Comparison of ENCODE assay signal across 1 cellular context in genomic region chr12:56188116-56188785, GRCh38.
TF ChIP-seq lines count a peak whose summit lies in the region.

No MANE protein-coding gene starts in this region.

TF ChIP-seq in H1, 55 proteins besides CTCF, POLR2A, EP300 and RAD21:
- TF ChIP-seq SIX5 (IDR thresholded peaks at IDR 0.05; ENCODE audit: low read depth, low read length) (no peak), JUN (IDR thresholded peaks at IDR 0.05; ENCODE audit: low read depth, low read length) (no peak), CREB1 (IDR thresholded peaks at IDR 0.05) (no peak), GTF2F1 (IDR thresholded peaks at IDR 0.05; ENCODE audit: borderline replicate concordance, low read depth, low read length) (no peak), BACH1 (IDR thresholded peaks at IDR 0.05; ENCODE audit: low read length) (no peak), JUND (IDR thresholded peaks at IDR 0.05; ENCODE audit: low read length) (no peak), TEAD4 (IDR thresholded peaks at IDR 0.05; ENCODE audit: low read depth, low read length) (no peak), TAF7 (optimal IDR thresholded peaks at IDR 0.05; ENCODE audit: borderline replicate concordance, low read depth, low read length) (no peak), CBX8 (IDR thresholded peaks at IDR 0.05; ENCODE audit: borderline replicate concordance, low read depth, low read length) (no peak), TCF12 (IDR thresholded peaks at IDR 0.05; ENCODE audit: low read depth, low read length) (no peak), POU5F1 (IDR thresholded peaks at IDR 0.05; ENCODE audit: low read depth, low read length) (no peak), GABPA (IDR thresholded peaks at IDR 0.05; ENCODE audit: borderline replicate concordance, insufficient read depth, low read length) (no peak), EGR1 (IDR thresholded peaks at IDR 0.05; ENCODE audit: borderline replicate concordance, low read depth, low read length) (no peak), CHD2 (IDR thresholded peaks at IDR 0.05; ENCODE audit: low read length) (no peak), FOSL1 (IDR thresholded peaks at IDR 0.05; ENCODE audit: insufficient read depth, low read depth, low read length) (no peak), SP4 (IDR thresholded peaks at IDR 0.05; ENCODE audit: low read length) (no peak), KDM1A (IDR thresholded peaks at IDR 0.05; ENCODE audit: borderline replicate concordance, low read length) (no peak), E2F6 (IDR thresholded peaks at IDR 0.05) (no peak), CHD1 (IDR thresholded peaks at IDR 0.05; ENCODE audit: low read depth, low read length) (no peak)
